15 cellular contexts compared by ENCODE assay signal in genomic region chrX:100830547-100830946, GRCh38. TPM values are rescaled to one million over a fixed set of nuclear protein-coding genes. Genes with fewer than 3 reads are reported as not detected.
A peak's percentile ranks its signal among the peaks of the same experiment; 100 is the strongest.
DNase-seq lines count a peak whose midpoint lies in the region; ATAC-seq and TF ChIP-seq lines count a peak whose summit lies in the region.
"Had no signal": no experiment of that assay in that cellular context is flagged by ENCODE, and none has a peak within 500 bp of the region (broad histone marks: within the 10 kb centered on the region; RNA-seq: fewer than 3 reads in every experiment).

No MANE protein-coding gene starts in this region.

- peak; percentile 6 for DNase-seq in activated CD4-positive, alpha-beta T cell treated with anti-CD3 and anti-CD28 coated beads for 36 hours
- DNase-seq in activated CD4-positive, alpha-beta T cell treated with anti-CD3 and anti-CD28 coated beads for 1 hour: no peak
- DNase-seq in central memory CD8-positive, alpha-beta T cell (ENCODE audit: low spot score in 2 of 2): no peak
- DNase-seq in HEK293T (ENCODE audit: extremely low spot score): no peak
- DNase-seq in H9: no peak
- DNase-seq in medulla oblongata (ENCODE audit: extremely low spot score): no peak
- DNase-seq: NCI-H2029 treated with DMSO at 0.1 percent for 48 hours, nephron progenitor cell, T-helper 9 cell had no signal

- H3K27ac ChIP-seq in H9 (ENCODE audit: insufficient read length, low read depth, low read length): no peak overlapping the region
- H3K27ac ChIP-seq: 22Rv1 had no signal

- no peak overlapping the region for H2BK12ac ChIP-seq in H9 (ENCODE audit: insufficient read length, low read depth, low read length)

- CTCF ChIA-PET in activated CD4-positive, alpha-beta T cell treated with anti-CD3 and anti-CD28 coated beads for 36 hours (lab: Charles Lee): interaction anchor here (1.6 kb wide), 2 partner anchors 10 to 144 kb away, joined by 5 to 7 read pairs; partner anchors contain the start of gene CSTF2
- CTCF ChIA-PET in HEK293T (lab: Yijun Ruan, JAX): no interaction called here

- no peak overlapping the region for H2BK20ac ChIP-seq in H9 (ENCODE audit: low read depth, low read length, poor library complexity, severe bottlenecking)

- H4K91ac ChIP-seq in H9 (ENCODE audit: insufficient read length, low read depth, low read length): no peak overlapping the region

- no peak for TF ChIP-seq CTCF in H9 (conservative IDR thresholded peaks at IDR 0.05)

- H3K36me3 Mint-ChIP-seq in activated CD4-positive, alpha-beta T cell treated with anti-CD3 and anti-CD28 coated beads for 36 hours (ENCODE audit: low read depth): peaks cover 55% of the 10 kb centered on the region
- H3K36me3 Mint-ChIP-seq in central memory CD8-positive, alpha-beta T cell (ENCODE audit: insufficient read depth): peaks cover 41% of the 10 kb centered on the region
- peaks cover 22 to 71% (median 60%) of the 10 kb centered on the region in 3 experiments for H3K36me3 Mint-ChIP-seq in H9 (ENCODE audit: insufficient read depth in 1 of 3, low read depth in 3 of 3)

- no peak overlapping the region for H4K8ac ChIP-seq in H9 (replicated peaks; ENCODE audit: insufficient read length, low read depth, low read length)

- H3K4me1 Mint-ChIP-seq in activated CD4-positive, alpha-beta T cell treated with anti-CD3 and anti-CD28 coated beads for 36 hours: peaks cover 28% of the 10 kb centered on the region
- H3K4me1 Mint-ChIP-seq in central memory CD8-positive, alpha-beta T cell: peaks cover 8% of the 10 kb centered on the region
- H3K4me1 Mint-ChIP-seq in H9: no peaks in the 10 kb centered on the region
- H3K4me1 Mint-ChIP-seq: nephron progenitor cell had no signal

- no peak for ATAC-seq in activated CD4-positive, alpha-beta T cell treated with anti-CD3 and anti-CD28 coated beads for 36 hours
- ATAC-seq in GM21381 (IDR thresholded peaks at IDR 0.05; ENCODE audit: unreplicated experiment): peak; percentile 37
- ATAC-seq in HG03159 (IDR thresholded peaks at IDR 0.05; ENCODE audit: unreplicated experiment): peak; percentile 26
- no peak for ATAC-seq in central memory CD8-positive, alpha-beta T cell (replicated peaks; ENCODE audit: extremely low read depth, poor library complexity, severe bottlenecking)

- no peaks in the 10 kb centered on the region for H3K27me3 ChIP-seq in H9 (ENCODE audit: insufficient read depth, low read length)

- no peak overlapping the region for H3K4me2 ChIP-seq in H9 (ENCODE audit: insufficient read depth, insufficient read length, low read length)

- no CpG with 5 or more reads among the region's 9 CpGs for WGBS in H9 (ENCODE audit: extremely low coverage, insufficient read length, low lambda C conversion rate)

- no peak overlapping the region for H3K9ac ChIP-seq in H9 (ENCODE audit: extremely low read depth, insufficient read length, low read length)

- no peak overlapping the region for H2BK5ac ChIP-seq in H9 (ENCODE audit: insufficient read length, low read length)

- no peak overlapping the region for H2AK5ac ChIP-seq in H9 (ENCODE audit: insufficient read length, low read length)

- no peak overlapping the region for H3T11ph ChIP-seq in H9 (ENCODE audit: low read length)

- no peaks in the 10 kb centered on the region for H4K20me1 ChIP-seq in H9 (ENCODE audit: control insufficient read depth, insufficient read depth, insufficient read length)

- no peak overlapping the region for H3K18ac ChIP-seq in H9 (ENCODE audit: insufficient read length, low read depth, low read length)

- H3K4me1 ChIP-seq in H9 (ENCODE audit: insufficient read depth, low read length): no peaks in the 10 kb centered on the region

- H3K23ac ChIP-seq in H9 (ENCODE audit: insufficient read length, low read depth, low read length): no peak overlapping the region

- H2BK15ac ChIP-seq in H9 (ENCODE audit: low read depth, low read length): no peak overlapping the region

- POLR2A ChIA-PET in activated CD4-positive, alpha-beta T cell treated with anti-CD3 and anti-CD28 coated beads for 36 hours (lab: Charles Lee): no interaction called here
- POLR2A ChIA-PET in HEK293T (lab: Yijun Ruan, JAX): no interaction called here

- H3K4ac ChIP-seq in H9 (ENCODE audit: low read depth, low read length): no peak overlapping the region

- H3K23me2 ChIP-seq in H9 (ENCODE audit: insufficient read length, low read depth, low read length, poor library complexity, severe bottlenecking): no peaks in the 10 kb centered on the region

- H3K79me2 ChIP-seq in H9 (ENCODE audit: insufficient read depth, low read length): no peaks in the 10 kb centered on the region

- H3K4me3 Mint-ChIP-seq in activated CD4-positive, alpha-beta T cell treated with anti-CD3 and anti-CD28 coated beads for 36 hours: peak overlapping the region; percentile 59
- H3K4me3 Mint-ChIP-seq in central memory CD8-positive, alpha-beta T cell: no peak overlapping the region
- H3K4me3 Mint-ChIP-seq in H9: no peak overlapping the region
- H3K4me3 Mint-ChIP-seq: nephron progenitor cell had no signal

- H2AFZ ChIP-seq in H9 (ENCODE audit: low read length): no peak overlapping the region

- peak overlapping the region; percentile 96 for H3K27ac Mint-ChIP-seq in activated CD4-positive, alpha-beta T cell treated with anti-CD3 and anti-CD28 coated beads for 36 hours
- peak overlapping the region; percentile 83 for H3K27ac Mint-ChIP-seq in central memory CD8-positive, alpha-beta T cell (ENCODE audit: low read depth)
- no peak overlapping the region for H3K27ac Mint-ChIP-seq in H9
- H3K27ac Mint-ChIP-seq: nephron progenitor cell had no signal

- H3K14ac ChIP-seq in H9 (ENCODE audit: insufficient read depth, low read length): no peak overlapping the region

- no peaks in the 10 kb centered on the region for H3K9me3 Mint-ChIP-seq in activated CD4-positive, alpha-beta T cell treated with anti-CD3 and anti-CD28 coated beads for 36 hours (ENCODE audit: low read depth)
- H3K9me3 Mint-ChIP-seq in central memory CD8-positive, alpha-beta T cell: no peaks in the 10 kb centered on the region
- peaks cover 56 to 61% of the 10 kb centered on the region in 2 experiments for H3K9me3 Mint-ChIP-seq in H9

- H4K5ac ChIP-seq in H9 (ENCODE audit: insufficient read length, low read depth, low read length): no peak overlapping the region

- no peak overlapping the region for H3K56ac ChIP-seq in H9 (ENCODE audit: insufficient read length, low read depth, low read length)

- intact Hi-C loops in activated CD4-positive, alpha-beta T cell treated with anti-CD3 and anti-CD28 coated beads for 36 hours (cut with DNase I, micrococcal nuclease): loop anchor here (5.0 kb wide), 4 partner anchors 167 to 517 kb away; partner anchors contain the start of genes CENPI (in 1 of the 2) and TIMM8A (in 1 of the 2)

- H3K9me3 ChIP-seq in H9 (ENCODE audit: control insufficient read depth, low read depth, low read length): peaks cover 34% of the 10 kb centered on the region

- no peak overlapping the region for H2BK120ac ChIP-seq in H9 (ENCODE audit: low read depth, low read length, poor library complexity, severe bottlenecking)

- H3K79me1 ChIP-seq in H9 (ENCODE audit: insufficient read depth, low read depth, low read length, poor library complexity, severe bottlenecking): no peaks in the 10 kb centered on the region

- no peaks in the 10 kb centered on the region for H3K27me3 Mint-ChIP-seq in activated CD4-positive, alpha-beta T cell treated with anti-CD3 and anti-CD28 coated beads for 36 hours
- H3K27me3 Mint-ChIP-seq in central memory CD8-positive, alpha-beta T cell: no peaks in the 10 kb centered on the region
- H3K27me3 Mint-ChIP-seq in H9 (ENCODE audit: low read depth): no peaks in the 10 kb centered on the region; the same call in none of the 2 replicates
- H3K27me3 Mint-ChIP-seq: IgD-negative memory B cell had no signal

TF ChIP-seq in HEK293T, 16 proteins besides CTCF, POLR2A, EP300 and RAD21:
- TF ChIP-seq HDGF (IDR thresholded peaks at IDR 0.05; ENCODE audit: borderline replicate concordance): no peak
- TF ChIP-seq ARNT (IDR thresholded peaks at IDR 0.05): no peak
- TF ChIP-seq FOXM1 (IDR thresholded peaks at IDR 0.05; ENCODE audit: borderline replicate concordance): no peak
- no peak for TF ChIP-seq FOXK2 (IDR thresholded peaks at IDR 0.05)
- no peak for TF ChIP-seq TARDBP (IDR thresholded peaks at IDR 0.05)
- TF ChIP-seq ZNF384 (IDR thresholded peaks at IDR 0.05): no peak
- TF ChIP-seq PKNOX1 (IDR thresholded peaks at IDR 0.05): no peak
- TF ChIP-seq BHLHE40 (IDR thresholded peaks at IDR 0.05; ENCODE audit: borderline replicate concordance): no peak
- TF ChIP-seq CTBP1 (IDR thresholded peaks at IDR 0.05; ENCODE audit: borderline replicate concordance): no peak
- no peak for TF ChIP-seq FOXA1 (IDR thresholded peaks at IDR 0.05)
- TF ChIP-seq NFRKB (IDR thresholded peaks at IDR 0.05): no peak
- no peak for TF ChIP-seq SUZ12 (IDR thresholded peaks at IDR 0.05)
- no peak for TF ChIP-seq L3MBTL2 (conservative IDR thresholded peaks at IDR 0.05)
- no peak for TF ChIP-seq ELF4 (IDR thresholded peaks at IDR 0.05)
- no peak for TF ChIP-seq SP1 (IDR thresholded peaks at IDR 0.05)
- no peak for TF ChIP-seq LEF1 (IDR thresholded peaks at IDR 0.05; ENCODE audit: borderline replicate concordance)

RNA-seq across cellular contexts. Expression of gene CSTF2, which starts 10.4 kb away (rescaled TPM):
- total RNA-seq in activated CD4-positive, alpha-beta T cell treated with anti-CD3 and anti-CD28 coated beads for 36 hours: 10 to 100 TPM; 53.8 to 54.3 TPM
- 28.9 and 30.2 TPM in 2 replicates for total RNA-seq in H9 (2021)

RNA-seq across cellular contexts. Expression of gene NOX1, which starts 43.6 kb away (rescaled TPM):
- total RNA-seq in activated CD4-positive, alpha-beta T cell treated with anti-CD3 and anti-CD28 coated beads for 36 hours: not detected
- total RNA-seq in H9 (2021): not detected in 2 replicates
- total RNA-seq: cerebellum, skeletal muscle tissue had no signal

Comparison
In these comparisons a context has a peak if more than half of its experiments do, and no peak if none do; other contexts are left out.
1. ATAC-seq: peak in GM21381 (single experiment) and HG03159 (single experiment); none in activated CD4-positive, alpha-beta T cell treated with anti-CD3 and anti-CD28 coated beads for 36 hours (single experiment) and central memory CD8-positive, alpha-beta T cell (single experiment).
2. H3K27ac Mint-ChIP-seq: peak in activated CD4-positive, alpha-beta T cell treated with anti-CD3 and anti-CD28 coated beads for 36 hours (single experiment) and central memory CD8-positive, alpha-beta T cell (single experiment); none in H9 (0 of 3).